ENCODE assay signal across 8 cellular contexts in the genomic region with DNA sequence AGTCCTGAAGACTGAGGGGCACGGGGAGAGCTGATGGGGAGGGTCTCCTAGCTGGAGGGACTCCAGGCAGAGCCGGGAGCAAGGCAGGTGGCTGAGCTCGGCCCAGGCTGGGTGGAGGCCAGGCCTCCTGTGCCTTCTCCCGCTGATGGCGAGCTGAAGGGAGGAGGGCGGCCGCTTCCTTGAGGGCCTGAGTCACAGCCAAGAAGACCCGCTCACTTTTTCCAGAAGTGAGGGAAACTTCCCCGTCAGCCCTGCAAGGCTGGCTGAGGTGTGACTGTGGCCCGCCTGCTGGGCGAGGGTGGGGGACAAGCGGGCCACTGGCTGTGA. TPM values are rescaled to one million over a fixed set of nuclear protein-coding genes. Genes with fewer than 3 reads are reported as not detected.
DNase-seq lines count a peak whose midpoint lies in the region; ATAC-seq lines count a peak whose summit lies in the region.

No MANE protein-coding gene starts in this region.

- no peaks in the 10 kb centered on the region for H3K9me3 Mint-ChIP-seq in activated CD4-positive, alpha-beta memory T cell treated with anti-CD3 and anti-CD28 coated beads for 36 hours
- H3K9me3 Mint-ChIP-seq in activated CD4-positive, alpha-beta memory T cell treated with anti-CD3 and anti-CD28 coated beads, Interleukin-2, amount 10 ng/mL, durations not matched to agents 7 days and 5 days = no peaks in the 10 kb centered on the region
- no peaks in the 10 kb centered on the region for H3K9me3 Mint-ChIP-seq in activated T-helper 1 cell treated with anti-CD3 and anti-CD28 coated beads, Interleukin-12 subunit alpha, Interleukin-12 subunit beta, Interleukin-2, Interleukin-4 antibody, amounts not matched to agents 30 ng/mL and 10 ng/mL and 1 ng/mL, durations not matched to agents 14 hours and 24 hours and 36 hours

- H3K4me3 Mint-ChIP-seq in activated CD4-positive, alpha-beta memory T cell treated with anti-CD3 and anti-CD28 coated beads for 36 hours = peak overlapping the region; percentile 35
- no peak overlapping the region for H3K4me3 Mint-ChIP-seq in activated CD4-positive, alpha-beta memory T cell treated with anti-CD3 and anti-CD28 coated beads, Interleukin-2, amount 10 ng/mL, durations not matched to agents 7 days and 5 days
- no peak overlapping the region for H3K4me3 Mint-ChIP-seq in activated T-helper 1 cell treated with anti-CD3 and anti-CD28 coated beads, Interleukin-12 subunit alpha, Interleukin-12 subunit beta, Interleukin-2, Interleukin-4 antibody, amounts not matched to agents 30 ng/mL and 10 ng/mL and 1 ng/mL, durations not matched to agents 14 hours and 24 hours and 36 hours

- POLR2A ChIA-PET in activated CD4-positive, alpha-beta memory T cell treated with anti-CD3 and anti-CD28 coated beads for 36 hours (lab: Charles Lee) = interaction anchor here (0.7 to 1.6 kb wide), 3 partner anchors 26 to 35 kb away, joined by 3 to 4 read pairs (median 3); a partner anchor contains a TSS
- POLR2A ChIA-PET in activated CD4-positive, alpha-beta memory T cell treated with anti-CD3 and anti-CD28 coated beads, Interleukin-2, amount 10 ng/mL, durations not matched to agents 7 days and 5 days (lab: Charles Lee) = interaction anchor here (0.9 kb wide), 1 partner anchor 26 kb away, joined by 3 read pairs; no protein-coding TSS in a partner anchor

- peak; percentile 77 for DNase-seq in activated CD4-positive, alpha-beta memory T cell treated with anti-CD3 and anti-CD28 coated beads for 36 hours
- no peak for DNase-seq in activated CD4-positive, alpha-beta memory T cell treated with anti-CD3 and anti-CD28 coated beads, Interleukin-2, amount 10 ng/mL, durations not matched to agents 7 days and 5 days
- no peak for DNase-seq in activated T-helper 1 cell treated with anti-CD3 and anti-CD28 coated beads, Interleukin-12 subunit alpha, Interleukin-12 subunit beta, Interleukin-2, Interleukin-4 antibody, amounts not matched to agents 30 ng/mL and 10 ng/mL and 1 ng/mL, durations not matched to agents 14 hours and 24 hours and 36 hours (ENCODE audit: low spot score)
- DNase-seq in iris pigment epithelial cell (ENCODE audit: low read depth) (peak; percentile 46), left lobe of liver (ENCODE audit: low spot score) (no peak), HuH-7.5 (ENCODE audit: low spot score) (no peak)
- peak; percentile 52 for DNase-seq in stimulated activated CD4-positive, alpha-beta T cell treated with anti-CD3 and anti-CD28 coated beads, Interleukin-4, amount 100 ng/mL, for 1 hour

- no peaks in the 10 kb centered on the region for H3K36me3 Mint-ChIP-seq in activated CD4-positive, alpha-beta memory T cell treated with anti-CD3 and anti-CD28 coated beads for 36 hours
- H3K36me3 Mint-ChIP-seq in activated CD4-positive, alpha-beta memory T cell treated with anti-CD3 and anti-CD28 coated beads, Interleukin-2, amount 10 ng/mL, durations not matched to agents 7 days and 5 days (ENCODE audit: low read depth) = no peaks in the 10 kb centered on the region
- no peaks in the 10 kb centered on the region for H3K36me3 Mint-ChIP-seq in activated T-helper 1 cell treated with anti-CD3 and anti-CD28 coated beads, Interleukin-12 subunit alpha, Interleukin-12 subunit beta, Interleukin-2, Interleukin-4 antibody, amounts not matched to agents 30 ng/mL and 10 ng/mL and 1 ng/mL, durations not matched to agents 14 hours and 24 hours and 36 hours (ENCODE audit: low read depth)

- CTCF ChIA-PET in activated CD4-positive, alpha-beta memory T cell treated with anti-CD3 and anti-CD28 coated beads for 36 hours (lab: Charles Lee) = interaction anchor here (0.8 to 1.6 kb wide), 3 partner anchors 34 to 71 kb away, joined by 3 to 5 read pairs (median 5); a partner anchor contains a TSS
- CTCF ChIA-PET in activated CD4-positive, alpha-beta memory T cell treated with anti-CD3 and anti-CD28 coated beads, Interleukin-2, amount 10 ng/mL, durations not matched to agents 7 days and 5 days (lab: Charles Lee) = no interaction called here

- H3K27ac Mint-ChIP-seq in activated CD4-positive, alpha-beta memory T cell treated with anti-CD3 and anti-CD28 coated beads for 36 hours = no peak overlapping the region
- no peak overlapping the region for H3K27ac Mint-ChIP-seq in activated CD4-positive, alpha-beta memory T cell treated with anti-CD3 and anti-CD28 coated beads, Interleukin-2, amount 10 ng/mL, durations not matched to agents 7 days and 5 days
- H3K27ac Mint-ChIP-seq in activated T-helper 1 cell treated with anti-CD3 and anti-CD28 coated beads, Interleukin-12 subunit alpha, Interleukin-12 subunit beta, Interleukin-2, Interleukin-4 antibody, amounts not matched to agents 30 ng/mL and 10 ng/mL and 1 ng/mL, durations not matched to agents 14 hours and 24 hours and 36 hours = peak overlapping the region; percentile 55

- peaks cover 29% of the 10 kb centered on the region for H3K27me3 Mint-ChIP-seq in activated CD4-positive, alpha-beta memory T cell treated with anti-CD3 and anti-CD28 coated beads for 36 hours
- H3K27me3 Mint-ChIP-seq in activated CD4-positive, alpha-beta memory T cell treated with anti-CD3 and anti-CD28 coated beads, Interleukin-2, amount 10 ng/mL, durations not matched to agents 7 days and 5 days = peaks cover 17% of the 10 kb centered on the region
- peaks cover 15% of the 10 kb centered on the region for H3K27me3 Mint-ChIP-seq in activated T-helper 1 cell treated with anti-CD3 and anti-CD28 coated beads, Interleukin-12 subunit alpha, Interleukin-12 subunit beta, Interleukin-2, Interleukin-4 antibody, amounts not matched to agents 30 ng/mL and 10 ng/mL and 1 ng/mL, durations not matched to agents 14 hours and 24 hours and 36 hours (ENCODE audit: insufficient read depth)

- H3K4me1 Mint-ChIP-seq in activated CD4-positive, alpha-beta memory T cell treated with anti-CD3 and anti-CD28 coated beads for 36 hours (ENCODE audit: low read depth) = peaks cover 11% of the 10 kb centered on the region
- peaks cover 6% of the 10 kb centered on the region for H3K4me1 Mint-ChIP-seq in activated CD4-positive, alpha-beta memory T cell treated with anti-CD3 and anti-CD28 coated beads, Interleukin-2, amount 10 ng/mL, durations not matched to agents 7 days and 5 days
- no peaks in the 10 kb centered on the region for H3K4me1 Mint-ChIP-seq in activated T-helper 1 cell treated with anti-CD3 and anti-CD28 coated beads, Interleukin-12 subunit alpha, Interleukin-12 subunit beta, Interleukin-2, Interleukin-4 antibody, amounts not matched to agents 30 ng/mL and 10 ng/mL and 1 ng/mL, durations not matched to agents 14 hours and 24 hours and 36 hours (ENCODE audit: low read depth)

- intact Hi-C loops in activated CD4-positive, alpha-beta memory T cell treated with anti-CD3 and anti-CD28 coated beads for 36 hours (cut with micrococcal nuclease) = no loop called here
- intact Hi-C loops in activated T-helper 1 cell treated with anti-CD3 and anti-CD28 coated beads, Interleukin-12 subunit alpha, Interleukin-12 subunit beta, Interleukin-2, Interleukin-4 antibody, amounts not matched to agents 30 ng/mL and 10 ng/mL and 1 ng/mL, durations not matched to agents 14 hours and 24 hours and 36 hours (cut with micrococcal nuclease) = no loop called here

- ATAC-seq in GM18511 (IDR thresholded peaks at IDR 0.05; ENCODE audit: unreplicated experiment) = no peak
- ATAC-seq in left lobe of liver = no peak

RNA-seq across cellular contexts. Expression of a gene that starts 1.7 kb away (rescaled TPM):
- under 1 TPM; 0.69 to 0.92 TPM for total RNA-seq in activated CD4-positive, alpha-beta memory T cell treated with anti-CD3 and anti-CD28 coated beads for 36 hours
- under 1 TPM; 0.33 to 0.45 TPM for total RNA-seq in activated CD4-positive, alpha-beta memory T cell treated with anti-CD3 and anti-CD28 coated beads, Interleukin-2, amount 10 ng/mL, durations not matched to agents 7 days and 5 days
- total RNA-seq in activated T-helper 1 cell treated with anti-CD3 and anti-CD28 coated beads, Interleukin-12 subunit alpha, Interleukin-12 subunit beta, Interleukin-2, Interleukin-4 antibody, amounts not matched to agents 30 ng/mL and 10 ng/mL and 1 ng/mL, durations not matched to agents 14 hours and 24 hours and 36 hours = 5.5 and 5.8 TPM in 2 replicates
- total RNA-seq in left lobe of liver = 91.0 TPM

RNA-seq across cellular contexts. Expression of a gene that starts 12.7 kb away (rescaled TPM):
- not detected for total RNA-seq in activated CD4-positive, alpha-beta memory T cell treated with anti-CD3 and anti-CD28 coated beads for 36 hours
- not detected for total RNA-seq in activated CD4-positive, alpha-beta memory T cell treated with anti-CD3 and anti-CD28 coated beads, Interleukin-2, amount 10 ng/mL, durations not matched to agents 7 days and 5 days
- 0.10 TPM in 1 of 2 replicates, not detected in the other for total RNA-seq in activated T-helper 1 cell treated with anti-CD3 and anti-CD28 coated beads, Interleukin-12 subunit alpha, Interleukin-12 subunit beta, Interleukin-2, Interleukin-4 antibody, amounts not matched to agents 30 ng/mL and 10 ng/mL and 1 ng/mL, durations not matched to agents 14 hours and 24 hours and 36 hours
- 1.0 TPM for total RNA-seq in left lobe of liver

RNA-seq across cellular contexts. Expression of a gene that starts 15.7 kb away (rescaled TPM):
- total RNA-seq in activated CD4-positive, alpha-beta memory T cell treated with anti-CD3 and anti-CD28 coated beads for 36 hours = 1 to 10 TPM; 1.2 to 1.7 TPM
- 1 to 10 TPM in 1 of 2 experiments, under 1 TPM in 1; 0.98 to 1.4 TPM for total RNA-seq in activated CD4-positive, alpha-beta memory T cell treated with anti-CD3 and anti-CD28 coated beads, Interleukin-2, amount 10 ng/mL, durations not matched to agents 7 days and 5 days
- 0.57 and 1.0 TPM in 2 replicates for total RNA-seq in activated T-helper 1 cell treated with anti-CD3 and anti-CD28 coated beads, Interleukin-12 subunit alpha, Interleukin-12 subunit beta, Interleukin-2, Interleukin-4 antibody, amounts not matched to agents 30 ng/mL and 10 ng/mL and 1 ng/mL, durations not matched to agents 14 hours and 24 hours and 36 hours
- 2.9 TPM for total RNA-seq in left lobe of liver

RNA-seq across cellular contexts. Expression of a gene that starts 26.7 kb away (rescaled TPM):
- 100 to 1,000 TPM; 122 to 123 TPM for total RNA-seq in activated CD4-positive, alpha-beta memory T cell treated with anti-CD3 and anti-CD28 coated beads for 36 hours
- 10 to 100 TPM; 82.8 to 87.3 TPM for total RNA-seq in activated CD4-positive, alpha-beta memory T cell treated with anti-CD3 and anti-CD28 coated beads, Interleukin-2, amount 10 ng/mL, durations not matched to agents 7 days and 5 days
- 184 and 205 TPM in 2 replicates for total RNA-seq in activated T-helper 1 cell treated with anti-CD3 and anti-CD28 coated beads, Interleukin-12 subunit alpha, Interleukin-12 subunit beta, Interleukin-2, Interleukin-4 antibody, amounts not matched to agents 30 ng/mL and 10 ng/mL and 1 ng/mL, durations not matched to agents 14 hours and 24 hours and 36 hours
- 52.9 TPM for total RNA-seq in left lobe of liver

RNA-seq across cellular contexts. Expression of a gene that starts 34.6 kb away (rescaled TPM):
- total RNA-seq in activated CD4-positive, alpha-beta memory T cell treated with anti-CD3 and anti-CD28 coated beads for 36 hours = 100 to 1,000 TPM in 1 of 2 experiments, 10 to 100 TPM in 1; 96.0 to 108 TPM
- 100 to 1,000 TPM; 104 TPM for total RNA-seq in activated CD4-positive, alpha-beta memory T cell treated with anti-CD3 and anti-CD28 coated beads, Interleukin-2, amount 10 ng/mL, durations not matched to agents 7 days and 5 days
- 138 and 139 TPM in 2 replicates for total RNA-seq in activated T-helper 1 cell treated with anti-CD3 and anti-CD28 coated beads, Interleukin-12 subunit alpha, Interleukin-12 subunit beta, Interleukin-2, Interleukin-4 antibody, amounts not matched to agents 30 ng/mL and 10 ng/mL and 1 ng/mL, durations not matched to agents 14 hours and 24 hours and 36 hours
- total RNA-seq in left lobe of liver = 127 TPM

Comparison
In these comparisons a context has a peak if more than half of its experiments do, and no peak if none do; other contexts are left out.
1. DNase-seq: peak in activated CD4-positive, alpha-beta memory T cell treated with anti-CD3 and anti-CD28 coated beads for 36 hours (single experiment), iris pigment epithelial cell (single experiment) and stimulated activated CD4-positive, alpha-beta T cell treated with anti-CD3 and anti-CD28 coated beads, Interleukin-4, amount 100 ng/mL, for 1 hour (single experiment); none in activated CD4-positive, alpha-beta memory T cell treated with anti-CD3 and anti-CD28 coated beads, Interleukin-2, amount 10 ng/mL, durations not matched to agents 7 days and 5 days (single experiment), activated T-helper 1 cell treated with anti-CD3 and anti-CD28 coated beads, Interleukin-12 subunit alpha, Interleukin-12 subunit beta, Interleukin-2, Interleukin-4 antibody, amounts not matched to agents 30 ng/mL and 10 ng/mL and 1 ng/mL, durations not matched to agents 14 hours and 24 hours and 36 hours (single experiment), left lobe of liver (single experiment) and HuH-7.5 (single experiment).
2. RNA of a gene that starts 1.7 kb away (total RNA-seq): 91.0 TPM in left lobe of liver (single experiment); 5.5 to 5.8 TPM in activated T-helper 1 cell treated with anti-CD3 and anti-CD28 coated beads, Interleukin-12 subunit alpha, Interleukin-12 subunit beta, Interleukin-2, Interleukin-4 antibody, amounts not matched to agents 30 ng/mL and 10 ng/mL and 1 ng/mL, durations not matched to agents 14 hours and 24 hours and 36 hours, 0.69 to 0.92 TPM in activated CD4-positive, alpha-beta memory T cell treated with anti-CD3 and anti-CD28 coated beads for 36 hours and 0.33 to 0.45 TPM in activated CD4-positive, alpha-beta memory T cell treated with anti-CD3 and anti-CD28 coated beads, Interleukin-2, amount 10 ng/mL, durations not matched to agents 7 days and 5 days; every median in the first group is over 10 times any median in the second.